Comparison of ENCODE assay signal across 24 cellular contexts in the genomic region with DNA sequence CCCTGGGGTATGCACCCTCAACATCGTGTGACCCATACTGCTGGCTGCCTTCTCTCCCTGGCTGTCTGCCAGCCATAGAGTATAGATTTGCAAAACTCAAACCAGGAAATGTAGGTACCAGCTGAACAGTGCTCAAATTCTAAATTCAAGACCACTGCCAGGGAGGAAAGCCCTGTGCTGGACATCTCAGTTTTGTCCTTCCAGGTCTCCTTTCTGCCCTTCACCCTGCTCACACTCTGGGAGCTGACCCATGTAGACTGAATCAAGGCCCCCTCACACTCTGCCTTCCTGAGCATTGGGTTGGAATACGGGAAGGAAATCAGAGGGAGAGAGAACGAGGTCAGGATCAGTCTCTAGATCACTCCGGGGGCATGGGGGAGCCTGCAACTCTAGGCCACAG. TPM values are rescaled to one million over a fixed set of nuclear protein-coding genes. Genes with fewer than 3 reads are reported as not detected.
"Had no signal": no experiment of that assay in that cellular context is flagged by ENCODE, and none has a peak within 500 bp of the region (broad histone marks: within the 10 kb centered on the region; RNA-seq: fewer than 3 reads in every experiment).

No MANE protein-coding gene starts in this region.

- H3K4me1 Mint-ChIP-seq: IgD-negative memory B cell had no signal

- H3K9me3 ChIP-seq: SK-N-SH had no signal

- ATAC-seq: K562 had no signal

- H3K9ac ChIP-seq: KMS-11, SK-N-SH had no signal

- H3K4me2 ChIP-seq: KMS-11, SK-N-SH had no signal

- H3K4me3 ChIP-seq: K562 had no signal

- H3K4me3 Mint-ChIP-seq: IgD-negative memory B cell had no signal

- DNase-seq: Kasumi-1, MM.1S, NCI-H1092 treated with DMSO at 0.1 percent for 48 hours, NCI-H1436, NCI-H187, NCI-H2029, NCI-H2081 treated with DMSO at 0.1 percent for 48 hours, NCI-H2171, NCI-H226, NCI-H524, NCI-H774, Right ventricle myocardium superior, RPMI8226, SIG-M5, SK-N-SH, SW 1271 had no signal

- H3K27ac ChIP-seq: HL-60, KMS-11 had no signal

- H3K36me3 Mint-ChIP-seq: IgD-negative memory B cell had no signal

- FAIRE-seq: HTR-8/SVneo, K562, RCC 7860 had no signal

- H3K27ac Mint-ChIP-seq: IgD-negative memory B cell had no signal

RNA-seq across cellular contexts. Expression of gene DRD2, which starts 12.4 kb away (rescaled TPM):
- total RNA-seq: K562, NCI-H460, Right ventricle myocardium superior, SK-MEL-5 had no signal
